ENCODE assay signal across 1 cellular context in genomic region chr10:132193907-132194552, GRCh38.
TF ChIP-seq lines count a peak whose summit lies in the region.

No MANE protein-coding gene starts in this region.

TF ChIP-seq in K562, 482 proteins besides CTCF, POLR2A, EP300 and RAD21 (continued from another document):
- TF ChIP-seq ZNF395 (CRISPR knock-in tag; IDR thresholded peaks at IDR 0.05): no peak
- no peak for TF ChIP-seq MEF2D (tag; conservative IDR thresholded peaks at IDR 0.05; ENCODE audit: low read depth)
- no peak for TF ChIP-seq ZNF3 (CRISPR knock-in tag; IDR thresholded peaks at IDR 0.05)
- no peak for TF ChIP-seq SRSF7 (optimal IDR thresholded peaks at IDR 0.05; ENCODE audit: low read depth, low read length)
- no peak for TF ChIP-seq CXXC5 (CRISPR knock-in tag; IDR thresholded peaks at IDR 0.05)
- TF ChIP-seq ZFX (CRISPR knock-in tag; IDR thresholded peaks at IDR 0.05): 0 out of 2 replicates have a peak, but pooled peaks have one; percentile 17
- TF ChIP-seq CHD1 (IDR thresholded peaks at IDR 0.05; ENCODE audit: low read length): no peak
- TF ChIP-seq FOXK1 (CRISPR knock-in tag; IDR thresholded peaks at IDR 0.05; ENCODE audit: borderline replicate concordance): no peak
